In the genomic region with DNA sequence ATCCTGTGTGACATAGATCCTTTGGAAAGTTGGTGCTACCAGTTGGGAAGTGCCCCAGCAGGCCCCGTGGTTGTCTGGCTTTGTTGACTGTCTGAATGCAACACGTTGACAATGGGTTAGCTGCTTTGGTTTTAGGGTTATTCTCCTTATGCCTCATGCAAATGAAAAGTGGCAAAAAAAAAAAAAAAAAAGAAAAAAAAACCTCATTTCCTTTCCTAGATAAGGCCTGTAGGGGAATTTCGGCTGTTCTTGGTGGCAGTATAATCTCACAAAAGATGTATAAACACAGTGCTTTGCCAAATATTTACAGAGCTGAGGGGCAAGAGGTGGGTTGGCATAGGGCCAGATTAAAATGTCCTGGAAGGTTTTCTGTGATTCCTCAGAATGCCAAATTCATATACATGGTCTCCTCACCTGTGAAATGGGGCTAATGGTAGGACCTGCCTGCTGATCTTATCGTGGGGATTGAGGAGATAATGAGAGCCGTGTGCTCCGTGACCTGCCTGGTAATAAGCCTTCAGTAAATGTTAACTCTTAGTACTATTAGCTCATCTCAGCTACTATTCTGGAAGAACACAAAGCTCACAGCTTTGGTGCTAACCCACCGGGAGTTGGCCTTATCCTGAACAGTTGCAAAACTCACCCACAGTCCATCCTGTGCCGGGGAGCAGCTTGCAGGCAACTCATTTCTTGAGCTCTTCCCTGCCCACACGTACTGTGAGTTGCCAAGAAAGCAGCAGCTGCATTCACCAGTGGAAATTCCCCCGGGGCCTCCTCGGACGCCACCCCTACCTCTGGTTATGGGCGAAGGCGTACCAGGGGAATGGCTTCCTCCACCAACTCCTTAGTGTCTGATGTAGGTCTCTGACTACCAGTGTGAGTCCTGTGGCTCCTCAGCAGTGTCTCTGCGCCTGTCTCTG, we compare ENCODE assay signal across 8 cellular contexts.
DNase-seq lines count a peak whose midpoint lies in the region; ATAC-seq and TF ChIP-seq lines count a peak whose summit lies in the region.

No MANE protein-coding gene starts in this region.

- peaks cover 59% of the 10 kb centered on the region for H3K4me1 Mint-ChIP-seq in activated CD4-positive, alpha-beta T cell treated with anti-CD3 and anti-CD28 coated beads, Interleukin-2, amount 10 ng/mL, durations not matched to agents 24 days and 14 days
- H3K4me1 Mint-ChIP-seq in mesothelial cell of epicardium: peaks cover 10% of the 10 kb centered on the region

- H3K27me3 ChIP-seq in ACC112 (ENCODE audit: insufficient read depth, low read length) (no peaks in the 10 kb centered on the region), right lobe of liver (no peaks in the 10 kb centered on the region)

- no peaks in the 10 kb centered on the region for H3K79me2 ChIP-seq in ACC112 (ENCODE audit: control insufficient read depth, insufficient read depth, low read length, unreplicated experiment)

- ATAC-seq in GM19043 (IDR thresholded peaks at IDR 0.05; ENCODE audit: low read depth, unreplicated experiment): peak; percentile 45
- peak; percentile 47 for ATAC-seq in HG03139 (IDR thresholded peaks at IDR 0.05; ENCODE audit: unreplicated experiment)
- ATAC-seq in right lobe of liver: peak; percentile 78 to 84 (median 81)

- peak overlapping the region; percentile 97 for H3K27ac Mint-ChIP-seq in activated CD4-positive, alpha-beta T cell treated with anti-CD3 and anti-CD28 coated beads, Interleukin-2, amount 10 ng/mL, durations not matched to agents 24 days and 14 days
- H3K27ac Mint-ChIP-seq in mesothelial cell of epicardium: no peak overlapping the region

- no peak overlapping the region for H3K4me3 ChIP-seq in ACC112 (ENCODE audit: low read depth, low read length)
- H3K4me3 ChIP-seq in right lobe of liver: no peak overlapping the region

- H3K36me3 Mint-ChIP-seq in activated CD4-positive, alpha-beta T cell treated with anti-CD3 and anti-CD28 coated beads, Interleukin-2, amount 10 ng/mL, durations not matched to agents 24 days and 14 days (ENCODE audit: low read depth): peaks cover 19% of the 10 kb centered on the region
- no peaks in the 10 kb centered on the region for H3K36me3 Mint-ChIP-seq in mesothelial cell of epicardium

- peaks cover 8% of the 10 kb centered on the region for H3K4me1 ChIP-seq in ACC112 (ENCODE audit: control insufficient read depth, insufficient read depth, low read length, unreplicated experiment)
- H3K4me1 ChIP-seq in right lobe of liver: peaks cover 0 to 26% (median 9%) of the 10 kb centered on the region in 4 donors

- H3K4me3 Mint-ChIP-seq in activated CD4-positive, alpha-beta T cell treated with anti-CD3 and anti-CD28 coated beads, Interleukin-2, amount 10 ng/mL, durations not matched to agents 24 days and 14 days: peak overlapping the region; percentile 73
- no peak overlapping the region for H3K4me3 Mint-ChIP-seq in mesothelial cell of epicardium

- intact Hi-C loops in activated CD4-positive, alpha-beta T cell treated with anti-CD3 and anti-CD28 coated beads, Interleukin-2, amount 10 ng/mL, durations not matched to agents 24 days and 14 days (cut with micrococcal nuclease): loop anchor here (1.0 to 5.0 kb wide), 12 partner anchors 14 to 422 kb away; no protein-coding TSS in a partner anchor
- intact Hi-C loops in right lobe of liver (cut with DNase I): no loop called here

- H2AFZ ChIP-seq in ACC112 (ENCODE audit: low read length, unreplicated experiment): no peak overlapping the region

- no peak for TF ChIP-seq POLR2A in right lobe of liver (IDR thresholded peaks at IDR 0.05)

- H3K36me3 ChIP-seq in ACC112 (ENCODE audit: insufficient read depth, low read length) (no peaks in the 10 kb centered on the region), right lobe of liver (no peaks in the 10 kb centered on the region)

- no peaks in the 10 kb centered on the region for H3K9me3 ChIP-seq in right lobe of liver

- H3K27me3 Mint-ChIP-seq in activated CD4-positive, alpha-beta T cell treated with anti-CD3 and anti-CD28 coated beads, Interleukin-2, amount 10 ng/mL, durations not matched to agents 24 days and 14 days: no peaks in the 10 kb centered on the region
- no peaks in the 10 kb centered on the region for H3K27me3 Mint-ChIP-seq in mesothelial cell of epicardium (ENCODE audit: low read depth)

- H3K27ac ChIP-seq in ACC112 (ENCODE audit: low read depth, low read length): peak overlapping the region; percentile 10; the same call in 1 of the 2 replicates
- peak overlapping the region; percentile 10 to 63 (median 42) for H3K27ac ChIP-seq in right lobe of liver
- no peak overlapping the region for H3K27ac ChIP-seq in substantia nigra (ENCODE audit: low read depth, low read length, poor library complexity, severe bottlenecking)

- TF ChIP-seq CTCF in right lobe of liver (IDR thresholded peaks at IDR 0.05) (peak in 3 of 4 donors; percentile 15 to 22 (median 20)), mesothelial cell of epicardium (IDR thresholded peaks at IDR 0.05; ENCODE audit: unreplicated experiment) (no peak)

- DNase-seq in activated CD4-positive, alpha-beta T cell treated with anti-CD3 and anti-CD28 coated beads, Interleukin-2, amount 10 ng/mL, durations not matched to agents 24 days and 14 days: peak; percentile 85
- peak; percentile 46 to 70 (median 61) for DNase-seq in right lobe of liver
- DNase-seq in NCI-H1048 (lab: John Stamatoyannopoulos, UW): no peak
- DNase-seq in mesothelial cell of epicardium (ENCODE audit: low spot score in 2 of 2, unreplicated experiment in 2 of 2): no peak
- no peak for DNase-seq in substantia nigra (lab: John Stamatoyannopoulos, UW)

- H3K9me3 Mint-ChIP-seq in activated CD4-positive, alpha-beta T cell treated with anti-CD3 and anti-CD28 coated beads, Interleukin-2, amount 10 ng/mL, durations not matched to agents 24 days and 14 days: peaks cover 23% of the 10 kb centered on the region
- H3K9me3 Mint-ChIP-seq in mesothelial cell of epicardium: no peaks in the 10 kb centered on the region

- 17% methylated on average over 11 of the region's 15 CpGs for WGBS in right lobe of liver (ENCODE audit: insufficient coverage, low coverage, low lambda C conversion rate, missing lambda C conversion rate)

Comparison
In these comparisons a context has a peak if more than half of its experiments do, and no peak if none do; other contexts are left out.
1. DNase-seq: peak in activated CD4-positive, alpha-beta T cell treated with anti-CD3 and anti-CD28 coated beads, Interleukin-2, amount 10 ng/mL, durations not matched to agents 24 days and 14 days (single experiment) and right lobe of liver (3 of 3); none in NCI-H1048 (single experiment), mesothelial cell of epicardium (0 of 2) and substantia nigra (0 of 49).
2. Peak in every context shown above with its lines, with median percentiles within 50 percentile points of each other: ATAC-seq.